ENCODE assay signal across 1 cellular context in the genomic region with DNA sequence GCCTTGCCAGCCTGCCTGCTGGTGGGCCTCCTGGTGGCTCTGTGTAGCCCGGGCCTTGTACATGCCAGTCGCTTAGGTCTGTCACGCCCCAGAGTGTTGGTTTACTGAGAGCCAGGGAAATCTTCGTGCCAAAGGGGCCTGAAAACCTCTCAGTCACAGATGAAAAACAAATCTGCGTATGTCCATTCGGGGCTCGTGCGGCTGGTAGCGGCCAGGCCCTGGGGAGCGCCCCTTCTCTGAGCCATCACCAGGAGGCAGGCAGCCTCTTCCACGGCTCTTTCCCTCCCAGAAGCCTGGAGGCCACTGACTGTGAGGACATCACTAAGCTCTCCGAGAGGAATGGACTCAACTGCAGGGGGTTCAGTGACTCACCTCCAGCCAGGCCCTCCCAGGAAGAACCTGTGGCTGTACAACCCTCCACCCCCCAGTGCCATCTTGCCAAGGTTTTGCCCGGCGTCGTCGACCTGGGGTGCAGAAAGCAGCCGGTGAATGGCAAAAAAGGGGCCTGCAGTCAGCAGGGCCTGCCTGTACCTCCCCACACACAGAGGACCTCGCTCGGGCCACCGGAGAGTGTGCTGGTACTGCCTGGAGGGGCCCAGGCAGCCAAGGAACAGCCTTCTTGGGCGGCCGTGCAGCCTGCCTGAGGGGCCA.
TF ChIP-seq lines count a peak whose summit lies in the region.

No MANE protein-coding gene starts in this region.

TF ChIP-seq in SK-N-SH treated with all-trans-retinoic acid at 6 μM for 48 hours, 23 proteins besides CTCF, POLR2A, EP300 and RAD21:
- TF ChIP-seq, protein P1, sequence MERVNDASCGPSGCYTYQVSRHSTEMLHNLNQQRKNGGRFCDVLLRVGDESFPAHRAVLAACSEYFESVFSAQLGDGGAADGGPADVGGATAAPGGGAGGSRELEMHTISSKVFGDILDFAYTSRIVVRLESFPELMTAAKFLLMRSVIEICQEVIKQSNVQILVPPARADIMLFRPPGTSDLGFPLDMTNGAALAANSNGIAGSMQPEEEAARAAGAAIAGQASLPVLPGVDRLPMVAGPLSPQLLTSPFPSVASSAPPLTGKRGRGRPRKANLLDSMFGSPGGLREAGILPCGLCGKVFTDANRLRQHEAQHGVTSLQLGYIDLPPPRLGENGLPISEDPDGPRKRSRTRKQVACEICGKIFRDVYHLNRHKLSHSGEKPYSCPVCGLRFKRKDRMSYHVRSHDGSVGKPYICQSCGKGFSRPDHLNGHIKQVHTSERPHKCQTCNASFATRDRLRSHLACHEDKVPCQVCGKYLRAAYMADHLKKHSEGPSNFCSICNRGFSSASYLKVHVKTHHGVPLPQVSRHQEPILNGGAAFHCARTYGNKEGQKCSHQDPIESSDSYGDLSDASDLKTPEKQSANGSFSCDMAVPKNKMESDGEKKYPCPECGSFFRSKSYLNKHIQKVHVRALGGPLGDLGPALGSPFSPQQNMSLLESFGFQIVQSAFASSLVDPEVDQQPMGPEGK (CRISPR knock-in tag; IDR thresholded peaks at IDR 0.05; ENCODE audit: borderline replicate concordance): no peak
- TF ChIP-seq CSDC2 (CRISPR knock-in tag; IDR thresholded peaks at IDR 0.05) (no peak), ZNF8 (CRISPR knock-in tag; IDR thresholded peaks at IDR 0.05) (no peak), POU6F1 (CRISPR knock-in tag; IDR thresholded peaks at IDR 0.05; ENCODE audit: borderline replicate concordance, low read depth) (no peak), ISL1 (CRISPR knock-in tag; IDR thresholded peaks at IDR 0.05) (no peak), TOX (CRISPR knock-in tag; IDR thresholded peaks at IDR 0.05; ENCODE audit: borderline replicate concordance) (no peak), ESRRG (CRISPR knock-in tag; IDR thresholded peaks at IDR 0.05) (no peak), ZNF70 (CRISPR knock-in tag; IDR thresholded peaks at IDR 0.05) (no peak), CSRNP3 (CRISPR knock-in tag; IDR thresholded peaks at IDR 0.05) (no peak), SNAI2 (CRISPR knock-in tag; IDR thresholded peaks at IDR 0.05) (no peak), ZFP30 (CRISPR knock-in tag; IDR thresholded peaks at IDR 0.05) (no peak), ZNF565 (CRISPR knock-in tag; conservative IDR thresholded peaks at IDR 0.05; ENCODE audit: low read depth) (no peak), OSR1 (CRISPR knock-in tag; IDR thresholded peaks at IDR 0.05) (no peak), RARB (CRISPR knock-in tag; IDR thresholded peaks at IDR 0.05) (no peak), ZC3H10 (CRISPR knock-in tag; IDR thresholded peaks at IDR 0.05) (no peak), TCF4 (CRISPR knock-in tag; IDR thresholded peaks at IDR 0.05; ENCODE audit: borderline replicate concordance) (no peak), TSHZ2 (CRISPR knock-in tag; IDR thresholded peaks at IDR 0.05) (no peak)
- TF ChIP-seq, protein P2, sequence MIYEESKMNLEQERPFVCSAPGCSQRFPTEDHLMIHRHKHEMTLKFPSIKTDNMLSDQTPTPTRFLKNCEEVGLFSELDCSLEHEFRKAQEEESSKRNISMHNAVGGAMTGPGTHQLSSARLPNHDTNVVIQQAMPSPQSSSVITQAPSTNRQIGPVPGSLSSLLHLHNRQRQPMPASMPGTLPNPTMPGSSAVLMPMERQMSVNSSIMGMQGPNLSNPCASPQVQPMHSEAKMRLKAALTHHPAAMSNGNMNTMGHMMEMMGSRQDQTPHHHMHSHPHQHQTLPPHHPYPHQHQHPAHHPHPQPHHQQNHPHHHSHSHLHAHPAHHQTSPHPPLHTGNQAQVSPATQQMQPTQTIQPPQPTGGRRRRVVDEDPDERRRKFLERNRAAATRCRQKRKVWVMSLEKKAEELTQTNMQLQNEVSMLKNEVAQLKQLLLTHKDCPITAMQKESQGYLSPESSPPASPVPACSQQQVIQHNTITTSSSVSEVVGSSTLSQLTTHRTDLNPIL (CRISPR knock-in tag; IDR thresholded peaks at IDR 0.05; ENCODE audit: low read depth): no peak
